1 cellular context compared by ENCODE assay signal in genomic region chr12:93734784-93735183, GRCh38.
TF ChIP-seq lines count a peak whose summit lies in the region.

No MANE protein-coding gene starts in this region.

TF ChIP-seq in WTC11, 78 proteins besides CTCF, POLR2A, EP300 and RAD21 (continued from another document):
- no peak for TF ChIP-seq ZNF281 (CRISPR knock-in tag; IDR thresholded peaks at IDR 0.05)
- TF ChIP-seq ARID4B (CRISPR knock-in tag; IDR thresholded peaks at IDR 0.05; ENCODE audit: borderline replicate concordance), result no peak
- TF ChIP-seq TEAD4 (CRISPR knock-in tag; IDR thresholded peaks at IDR 0.05), result no peak
- no peak for TF ChIP-seq ZNF121 (CRISPR knock-in tag; IDR thresholded peaks at IDR 0.05)
- no peak for TF ChIP-seq ATF1 (CRISPR knock-in tag; IDR thresholded peaks at IDR 0.05)
- TF ChIP-seq E2F5 (CRISPR knock-in tag; IDR thresholded peaks at IDR 0.05), result no peak
- no peak for TF ChIP-seq AFF4 (CRISPR knock-in tag; IDR thresholded peaks at IDR 0.05; ENCODE audit: borderline replicate concordance)
- TF ChIP-seq NR3C1 (CRISPR knock-in tag; conservative IDR thresholded peaks at IDR 0.05; ENCODE audit: low read depth), result no peak
- TF ChIP-seq RORB (CRISPR knock-in tag; IDR thresholded peaks at IDR 0.05), result no peak
- no peak for TF ChIP-seq MLX (CRISPR knock-in tag; IDR thresholded peaks at IDR 0.05)
- TF ChIP-seq USF1 (CRISPR knock-in tag; IDR thresholded peaks at IDR 0.05), result no peak
TF ChIP-seq in WTC11: peak in this region for 0.
